Comparison of ENCODE assay signal across 30 cellular contexts in genomic region chr14:90750701-90751100, GRCh38.
"Had no signal": no experiment of that assay in that cellular context is flagged by ENCODE, and none has a peak within 500 bp of the region (broad histone marks: within the 10 kb centered on the region; RNA-seq: fewer than 3 reads in every experiment).

No MANE protein-coding gene starts in this region.

- H3K4me1 Mint-ChIP-seq: activated naive CD4-positive, alpha-beta T cell treated with anti-CD3 and anti-CD28 coated beads, Interleukin-2, amount 10 ng/mL, durations not matched to agents 7 days and 5 days; activated naive CD8-positive, alpha-beta T cell treated with anti-CD3 and anti-CD28 coated beads, Interleukin-2, amount 10 ng/mL, durations not matched to agents 7 days and 5 days had no signal

- H3K27me3 ChIP-seq: ascending aorta, breast epithelium, cardiac muscle cell, dorsolateral prefrontal cortex, foreskin keratinocyte had no signal

- H3K27ac ChIP-seq: ascending aorta, breast epithelium, cardiac muscle cell, coronary artery, foreskin keratinocyte had no signal

- H3K4me3 Mint-ChIP-seq: activated CD8-positive, alpha-beta T cell treated with anti-CD3 and anti-CD28 coated beads for 36 hours; activated naive CD4-positive, alpha-beta T cell treated with anti-CD3 and anti-CD28 coated beads, Interleukin-2, amount 10 ng/mL, durations not matched to agents 7 days and 5 days; activated naive CD8-positive, alpha-beta T cell treated with anti-CD3 and anti-CD28 coated beads, Interleukin-2, amount 10 ng/mL, durations not matched to agents 7 days and 5 days; activated T-helper 1 cell treated with anti-CD3 and anti-CD28 coated beads, Interleukin-12 subunit alpha, Interleukin-12 subunit beta, Interleukin-2, Interleukin-4 antibody, amounts not matched to agents 30 ng/mL and 10 ng/mL and 1 ng/mL, durations not matched to agents 14 hours and 24 hours and 36 hours; brain; dendritic cell treated with granulocyte-macrophage colony-stimulating factor and Interleukin-4, amounts not matched to agents 40 ng/mL and 50 ng/mL, for 4 days; endodermal cell had no signal

- H3K4me3 ChIP-seq: ascending aorta, breast epithelium, cardiac muscle cell, coronary artery, dorsolateral prefrontal cortex had no signal

- H3K36me3 Mint-ChIP-seq: activated naive CD4-positive, alpha-beta T cell treated with anti-CD3 and anti-CD28 coated beads, Interleukin-2, amount 10 ng/mL, durations not matched to agents 7 days and 5 days had no signal

- H3K27me3 Mint-ChIP-seq: activated CD8-positive, alpha-beta T cell treated with anti-CD3 and anti-CD28 coated beads for 36 hours; brain; dendritic cell treated with granulocyte-macrophage colony-stimulating factor and Interleukin-4, amounts not matched to agents 40 ng/mL and 50 ng/mL, for 4 days had no signal

- H3K4me1 ChIP-seq: ascending aorta, breast epithelium, foreskin keratinocyte had no signal

- H3K36me3 ChIP-seq: ascending aorta, breast epithelium, cardiac muscle cell had no signal

- H3K27ac Mint-ChIP-seq: activated CD8-positive, alpha-beta T cell treated with anti-CD3 and anti-CD28 coated beads for 36 hours; activated naive CD4-positive, alpha-beta T cell treated with anti-CD3 and anti-CD28 coated beads, Interleukin-2, amount 10 ng/mL, durations not matched to agents 7 days and 5 days; activated naive CD4-positive, alpha-beta T cell treated with anti-CD3 and anti-CD28 coated beads, Interleukin-2, amount 50 U/mL, for 72 hours; activated naive CD8-positive, alpha-beta T cell treated with anti-CD3 and anti-CD28 coated beads, Interleukin-2, amount 10 ng/mL, durations not matched to agents 7 days and 5 days; activated T-helper 1 cell treated with anti-CD3 and anti-CD28 coated beads, Interleukin-12 subunit alpha, Interleukin-12 subunit beta, Interleukin-2, Interleukin-4 antibody, amounts not matched to agents 30 ng/mL and 10 ng/mL and 1 ng/mL, durations not matched to agents 14 hours and 24 hours and 36 hours; activated T-helper 2 cell treated with anti-CD3 and anti-CD28 coated beads, Interferon-gamma antibody, Interleukin-2, Interleukin-4, amounts not matched to agents 10 μg/mL and 5 μg/mL and 100 μg/mL, durations not matched to agents 14 hours and 24 hours and 36 hours; brain; dendritic cell treated with granulocyte-macrophage colony-stimulating factor and Interleukin-4, amounts not matched to agents 40 ng/mL and 50 ng/mL, for 4 days; endodermal cell had no signal

- DNase-seq: activated CD4-positive, alpha-beta T cell treated with anti-CD3 and anti-CD28 coated beads for 4 hours; activated CD4-positive, alpha-beta T cell treated with anti-CD3 and anti-CD28 coated beads, Interleukin-2, amount 50 U/mL, for 1 hour; activated CD4-positive, alpha-beta T cell treated with anti-CD3 and anti-CD28 coated beads, Interleukin-2, amount 50 U/mL, for 48 hours; activated CD4-positive, CD25-positive, alpha-beta regulatory T cell; activated CD4-positive, CD25-positive, alpha-beta regulatory T cell treated with anti-CD3 and anti-CD28 coated beads, Interleukin-2, amount 50 U/mL, for 72 hours; activated CD8-positive, alpha-beta memory T cell treated with anti-CD3 and anti-CD28 coated beads for 24 hours; activated CD8-positive, alpha-beta memory T cell treated with anti-CD3 and anti-CD28 coated beads, Interleukin-2, amount 50 U/mL, for 4 hours; activated CD8-positive, alpha-beta T cell treated with anti-CD3 and anti-CD28 coated beads for 36 hours; activated effector memory CD4-positive, alpha-beta T cell treated with anti-CD3 and anti-CD28 coated beads, Interleukin-2, amount 50 U/mL, for 16 hours; activated naive CD4-positive, alpha-beta T cell treated with anti-CD3 and anti-CD28 coated beads, Interleukin-2, amount 10 ng/mL, durations not matched to agents 7 days and 5 days; activated naive CD8-positive, alpha-beta T cell treated with anti-CD3 and anti-CD28 coated beads, Interleukin-2, amount 10 ng/mL, durations not matched to agents 7 days and 5 days; activated T-cell treated with anti-CD3 and anti-CD28 coated beads, Interleukin-2, amount 50 U/mL, for 1 hour; activated T-cell treated with anti-CD3 and anti-CD28 coated beads, Interleukin-2, amount 50 U/mL, for 48 hours; central memory CD4-positive, alpha-beta T cell; cerebellar nuclear complex; dorsolateral prefrontal cortex; effector memory CD4-positive, alpha-beta T cell; endodermal cell; foreskin keratinocyte; T-helper 2 cell had no signal

- ATAC-seq: activated CD8-positive, alpha-beta T cell treated with anti-CD3 and anti-CD28 coated beads for 36 hours; activated naive CD4-positive, alpha-beta T cell treated with anti-CD3 and anti-CD28 coated beads, Interleukin-2, amount 50 U/mL, for 72 hours; esophagus mucosa; foreskin keratinocyte had no signal
